8 cellular contexts compared by ENCODE assay signal in genomic region chr17:18857864-18858566, GRCh38. TPM values are rescaled to one million over a fixed set of nuclear protein-coding genes. Genes with fewer than 3 reads are reported as not detected.
DNase-seq lines count a peak whose midpoint lies in the region; ATAC-seq lines count a peak whose summit lies in the region.

Gene PRPSAP2, plus strand, starts transcription at chr17:18858131. Its CDS starts 7,703 bp downstream, at chr17:18865834.

- H3K9me3 Mint-ChIP-seq in CD4-positive, CD25-positive, alpha-beta regulatory T cell: no peaks in the 10 kb centered on the region

- H3K4me3 ChIP-seq in CD4-positive, CD25-positive, alpha-beta regulatory T cell (ENCODE audit: low read depth, low read length): peak within 1 kb of the TSS; percentile 93
- peak within 1 kb of the TSS; percentile 86 for H3K4me3 ChIP-seq in HUES48 (ENCODE audit: low read depth, low read length)

- H3K9ac ChIP-seq in HUES48 (ENCODE audit: low read depth, low read length): peak within 1 kb of the TSS; percentile 84

- no peaks in the 10 kb centered on the region for H3K27me3 Mint-ChIP-seq in CD4-positive, CD25-positive, alpha-beta regulatory T cell

- H3K4me3 Mint-ChIP-seq in CD4-positive, CD25-positive, alpha-beta regulatory T cell: peak within 1 kb of the TSS; percentile 95 to 100 (median 96)

- no peaks in the 10 kb centered on the region for H3K27me3 ChIP-seq in CD4-positive, CD25-positive, alpha-beta regulatory T cell (ENCODE audit: control insufficient read depth, insufficient read depth, low read length)
- H3K27me3 ChIP-seq in HUES48 (ENCODE audit: control insufficient read depth, insufficient read depth, low read length): no peaks in the 10 kb centered on the region

- H3K9me3 ChIP-seq in CD4-positive, CD25-positive, alpha-beta regulatory T cell (ENCODE audit: control insufficient read depth in 2 of 2, low read length in 2 of 2): no peaks in the 10 kb centered on the region
- no peaks in the 10 kb centered on the region for H3K9me3 ChIP-seq in HUES48 (ENCODE audit: control insufficient read depth, insufficient read depth, low read length)

- DNase-seq in CD4-positive, CD25-positive, alpha-beta regulatory T cell: peak; percentile 91 to 95 (median 92)
- DNase-seq in NOMO-1 treated with dmso at 0.1 percent for 144 hours (lab: John Stamatoyannopoulos, UW; ENCODE audit: unreplicated experiment) (peak; percentile 95), medulla oblongata (ENCODE audit: extremely low spot score) (peak; percentile 98)
- DNase-seq in activated CD8-positive, alpha-beta memory T cell treated with anti-CD3 and anti-CD28 coated beads for 4 hours (ENCODE audit: low read depth in 2 of 2): peak; percentile 86 to 91
- DNase-seq in effector CD8-positive, alpha-beta T cell (lab: John Stamatoyannopoulos, UW): peak; percentile 92
- DNase-seq in stimulated activated CD4-positive, alpha-beta T cell treated with anti-CD3 and anti-CD28 coated beads, TNF-alpha, amount 100 ng/mL, for 4 hours (ENCODE audit: low read depth in 3 of 3): peak; percentile 88 to 93 (median 91)

- H3K36me3 Mint-ChIP-seq in CD4-positive, CD25-positive, alpha-beta regulatory T cell: peaks cover 2% of the 10 kb centered on the region

- H3K27ac Mint-ChIP-seq in CD4-positive, CD25-positive, alpha-beta regulatory T cell: peak within 1 kb of the TSS; percentile 72 to 99 (median 90)

- peaks cover 28 to 67% (median 39%) of the 10 kb centered on the region in 4 donors for H3K4me1 Mint-ChIP-seq in CD4-positive, CD25-positive, alpha-beta regulatory T cell

- peaks cover 40% of the 10 kb centered on the region for H3K4me1 ChIP-seq in CD4-positive, CD25-positive, alpha-beta regulatory T cell (ENCODE audit: control insufficient read depth, insufficient read depth, low read length, poor library complexity, severe bottlenecking)
- peaks cover 9% of the 10 kb centered on the region; the same call in 1 of the 2 replicates for H3K4me1 ChIP-seq in HUES48 (ENCODE audit: control insufficient read depth, insufficient read depth, low read length)

- ATAC-seq in CD4-positive, CD25-positive, alpha-beta regulatory T cell (ENCODE audit: low read depth in 2 of 2): peak; percentile 84
- peak; percentile 48 for ATAC-seq in GM21360 (IDR thresholded peaks at IDR 0.05; ENCODE audit: unreplicated experiment)

- H3K36me3 ChIP-seq in CD4-positive, CD25-positive, alpha-beta regulatory T cell (ENCODE audit: control insufficient read depth, insufficient read depth, low read length): no peaks in the 10 kb centered on the region
- H3K36me3 ChIP-seq in HUES48 (ENCODE audit: control insufficient read depth, insufficient read depth, low read length): no peaks in the 10 kb centered on the region

- H3K27ac ChIP-seq in CD4-positive, CD25-positive, alpha-beta regulatory T cell (ENCODE audit: insufficient read depth, low read length, poor library complexity, severe bottlenecking): peak within 1 kb of the TSS; percentile 76
- peak within 1 kb of the TSS; percentile 98 for H3K27ac ChIP-seq in HUES48 (ENCODE audit: low read depth, low read length)

RNA-seq across cellular contexts. Expression of gene PRPSAP2, which starts in this region (rescaled TPM):
- total RNA-seq in CD4-positive, CD25-positive, alpha-beta regulatory T cell: 41.5 TPM
- polyA plus RNA-seq in CD4-positive, CD25-positive, alpha-beta regulatory T cell: 10 to 100 TPM; 45.3 to 59.5 (median 47.4) TPM

Comparison
In these comparisons a context has a peak if more than half of its experiments do, and no peak if none do; other contexts are left out.
1. Peak in every context shown above with its lines: DNase-seq, ATAC-seq, H3K4me3 ChIP-seq and H3K27ac ChIP-seq.